Comparison of ENCODE assay signal across 8 cellular contexts in genomic region chr14:91377700-91378652, GRCh38. TPM values are rescaled to one million over a fixed set of nuclear protein-coding genes. Genes with fewer than 3 reads are reported as not detected.
DNase-seq lines count a peak whose midpoint lies in the region; ATAC-seq, FAIRE-seq and TF ChIP-seq lines count a peak whose summit lies in the region.

No MANE protein-coding gene starts in this region.

- peak in 1 of 3 experiments; percentile 17; a peak in 1 of 6 replicates for TF ChIP-seq CTCF in GM12878 (IDR thresholded peaks at IDR 0.05 in 2 of 3, conservative IDR thresholded peaks at IDR 0.05 in 1 of 3; ENCODE audit: control insufficient read depth in 2 of 3, extremely low read depth in 1 of 3, insufficient read depth in 1 of 3, low read depth in 3 of 3, low read length in 3 of 3)

- in situ Hi-C loops in GM12878 (cut with MboI), result no loop called here

- 0 out of 2 replicates have a peak, but pooled peaks cover 2% of the 10 kb centered on the region for H4K20me1 ChIP-seq in GM12878 (ENCODE audit: control insufficient read depth, insufficient read depth)

- H3K9me3 Mint-ChIP-seq in T-helper 1 cell treated with Interleukin-12 subunit alpha and Interleukin-12 subunit beta and Interleukin-4 antibody, amounts not matched to agents 30 μg/mL and 1 μg/mL, for 36 hours, result no peaks in the 10 kb centered on the region

- peak; percentile 3 for ATAC-seq in GM12878
- ATAC-seq in GM18520 (IDR thresholded peaks at IDR 0.05; ENCODE audit: unreplicated experiment), result no peak
- no peak for ATAC-seq in GM21526 (IDR thresholded peaks at IDR 0.05; ENCODE audit: low FRiP score, unreplicated experiment)

- 0 out of 2 replicates have a peak, but pooled peaks have one; percentile 35 for TF ChIP-seq POLR2A in GM12878 (IDR thresholded peaks at IDR 0.05; ENCODE audit: low read depth, low read length)

- no peak overlapping the region for H3K4me3 ChIP-seq in GM12878

- CTCF ChIA-PET in GM12878 (lab: Yijun Ruan, JAX), result interaction anchor here (0.8 to 3.9 kb wide), 8 partner anchors 10 to 54 kb away, joined by 3 to 28 read pairs (median 6); no protein-coding TSS in a partner anchor

- H3K4me2 ChIP-seq in GM12878 (ENCODE audit: control insufficient read depth, insufficient read depth), result peak overlapping the region; percentile 53

- TF ChIP-seq RAD21 in GM12878 (IDR thresholded peaks at IDR 0.05; ENCODE audit: insufficient read depth, low read depth, low read length), result no peak

- H3K9ac ChIP-seq in GM12878 (ENCODE audit: control insufficient read depth, insufficient read depth, low read length), result peak overlapping the region; percentile 27

- H3K79me2 ChIP-seq in GM12878 (ENCODE audit: control insufficient read depth, insufficient read depth, low read length), result peaks cover 97% of the 10 kb centered on the region

- SMC1A ChIA-PET in GM12878 (lab: Charles Lee; ENCODE audit: uncharacterized antibody, unreplicated experiment), result interaction anchor here (0.6 to 22.7 kb wide), 15 partner anchors 10 to 355 kb away, joined by 3 to 349 read pairs (median 5); partner anchors contain the start of gene CCDC88C

- H2AFZ ChIP-seq in GM12878 (ENCODE audit: control insufficient read depth, low read depth, low read length), result no peak overlapping the region

- H3K27me3 ChIP-seq in GM12878 (replicated peaks in 1 of 2; ENCODE audit: control insufficient read depth in 2 of 2, insufficient read depth in 2 of 2, low read length in 1 of 2), result no peaks in the 10 kb centered on the region

- peak overlapping the region; percentile 45 for H3K27ac ChIP-seq in GM12878 (ENCODE audit: control insufficient read depth, insufficient read depth)

- RAD21 ChIA-PET in GM12878 (lab: Charles Lee; ENCODE audit: unreplicated experiment), result interaction anchor here (0.6 to 9.2 kb wide), 13 partner anchors 10 to 58 kb away, joined by 3 to 79 read pairs (median 14); partner anchors contain the start of gene CCDC88C

- no peaks in the 10 kb centered on the region for H3K27me3 Mint-ChIP-seq in T-helper 1 cell treated with Interleukin-12 subunit alpha and Interleukin-12 subunit beta and Interleukin-4 antibody, amounts not matched to agents 30 μg/mL and 1 μg/mL, for 36 hours (ENCODE audit: low read depth)

- peaks cover 31% of the 10 kb centered on the region for H3K36me3 Mint-ChIP-seq in T-helper 1 cell treated with Interleukin-12 subunit alpha and Interleukin-12 subunit beta and Interleukin-4 antibody, amounts not matched to agents 30 μg/mL and 1 μg/mL, for 36 hours (ENCODE audit: low read depth)

- H3K27ac Mint-ChIP-seq in T-helper 1 cell treated with Interleukin-12 subunit alpha and Interleukin-12 subunit beta and Interleukin-4 antibody, amounts not matched to agents 30 μg/mL and 1 μg/mL, for 36 hours, result peak overlapping the region; percentile 60

- 24% methylated on average over 15 of the region's 15 CpGs for WGBS in GM12878 (ENCODE audit: insufficient coverage, insufficient replicate concordance, low lambda C conversion rate, missing lambda C conversion rate)

- TF ChIP-seq EP300 in GM12878 (IDR thresholded peaks at IDR 0.05; ENCODE audit: borderline replicate concordance in 1 of 2, control insufficient read depth in 1 of 2, low read depth in 2 of 2, low read length in 2 of 2), result no peak

- BruUV-seq in GM12878 (replicated peaks; lab: Mats Ljungman, UMichigan), result no TSS peak

- intact Hi-C loops in GM12878 (cut with micrococcal nuclease; ENCODE audit: unreplicated experiment), result no loop called here

- POLR2A ChIA-PET in GM12878 (lab: Charles Lee), result interaction anchor here (0.7 to 7.6 kb wide), 14 partner anchors 10 to 118 kb away, joined by 3 to 37 read pairs (median 4); partner anchors contain the start of gene CCDC88C

- H3K9me3 ChIP-seq in GM12878 (replicated peaks; ENCODE audit: control insufficient read depth, insufficient read depth, low read length), result no peaks in the 10 kb centered on the region

- peaks cover 88% of the 10 kb centered on the region for H3K4me1 Mint-ChIP-seq in T-helper 1 cell treated with Interleukin-12 subunit alpha and Interleukin-12 subunit beta and Interleukin-4 antibody, amounts not matched to agents 30 μg/mL and 1 μg/mL, for 36 hours (ENCODE audit: low read depth)

- peaks cover 94% of the 10 kb centered on the region for H3K4me1 ChIP-seq in GM12878 (ENCODE audit: control insufficient read depth, insufficient read depth, low read length)

- DNase-seq in T-helper 1 cell, result no peak
- DNase-seq in NOMO-1 (lab: John Stamatoyannopoulos, UW; ENCODE audit: unreplicated experiment in 2 of 2), result peak; percentile 68 to 93
- DNase-seq in GM12878 (ENCODE audit: low read depth, low spot score), result no peak
- DNase-seq in stimulated activated CD4-positive, alpha-beta T cell treated with anti-CD3 and anti-CD28 coated beads, Interleukin-4, amount 100 ng/mL, for 1 hour, result peak; percentile 41
- no peak for DNase-seq in NCI-H1048 (lab: John Stamatoyannopoulos, UW)

- FAIRE-seq in GM12878 (lab: Jason Lieb, UNC), result no peak

- H3K36me3 ChIP-seq in GM12878 (ENCODE audit: control insufficient read depth in 2 of 2, insufficient read depth in 2 of 2, low read length in 1 of 2), result peaks cover 9 to 25% of the 10 kb centered on the region in 2 experiments; a peak in 3 of 4 replicates

- H3K4me3 Mint-ChIP-seq in T-helper 1 cell treated with Interleukin-12 subunit alpha and Interleukin-12 subunit beta and Interleukin-4 antibody, amounts not matched to agents 30 μg/mL and 1 μg/mL, for 36 hours, result peak overlapping the region; percentile 22

TF ChIP-seq in GM12878, 131 proteins besides CTCF, POLR2A, EP300 and RAD21 (continues in another document):
- TF ChIP-seq HCFC1 (IDR thresholded peaks at IDR 0.05; ENCODE audit: low read length) (no peak), SREBF2 (IDR thresholded peaks at IDR 0.05; ENCODE audit: low read length) (no peak), ZNF274 (IDR thresholded peaks at IDR 0.05; ENCODE audit: insufficient read depth, insufficient read length) (no peak), ZBED1 (IDR thresholded peaks at IDR 0.05; ENCODE audit: borderline replicate concordance) (no peak), MYC (IDR thresholded peaks at IDR 0.05; ENCODE audit: insufficient read depth, insufficient read length, insufficient replicate concordance, low read length, severe bottlenecking) (no peak), BCL3 (IDR thresholded peaks at IDR 0.05; ENCODE audit: borderline replicate concordance, insufficient read depth, low read depth, low read length, poor library complexity, severe bottlenecking) (no peak), TARDBP (IDR thresholded peaks at IDR 0.05; ENCODE audit: borderline replicate concordance) (no peak), CEBPB (IDR thresholded peaks at IDR 0.05; ENCODE audit: borderline replicate concordance in 1 of 2, low read depth in 2 of 2, low read length in 2 of 2) (no peak), SUPT20H (IDR thresholded peaks at IDR 0.05; ENCODE audit: borderline replicate concordance, control insufficient read depth, low read depth, low read length) (no peak), MEF2B (IDR thresholded peaks at IDR 0.05; ENCODE audit: partially characterized antibody, poor library complexity, severe bottlenecking) (no peak), BHLHE40 (IDR thresholded peaks at IDR 0.05; ENCODE audit: borderline replicate concordance in 1 of 2, low read depth in 2 of 2, low read length in 1 of 2) (0 out of 4 replicates have a peak, but pooled peaks of 1 of the 2 experiments have one; percentile 13), MXI1 (IDR thresholded peaks at IDR 0.05; ENCODE audit: low read depth, low read length) (no peak), SMC3 (IDR thresholded peaks at IDR 0.05; ENCODE audit: borderline replicate concordance, low read length) (peak; percentile 7; the same call in 1 of the 2 replicates)

RNA-seq across cellular contexts. Expression of gene CCDC88C, which starts 39.6 kb away (rescaled TPM):
- 423 and 447 TPM in 2 replicates for total RNA-seq in GM12878 (2013; cell fraction: nucleolus; rRNA removed)
- total RNA-seq in GM12878 (2014; rRNA removed) (48.4 and 48.8 TPM in 2 replicates), GM12878 (2014; rRNA removed; fragmentation: Illumina TruSeq; extraction: Trizol) (35.7 and 41.3 TPM in 2 replicates), GM12878 (2021) (71.3 and 79.6 TPM in 2 replicates)
- polyA plus RNA-seq in GM12878 (2011; ENCODE audit: low read depth), result 18.5 TPM
- polyA plus RNA-seq in GM12878 (2011; rRNA removed) (37.2 and 39.7 TPM in 2 replicates), GM12878 (2014; fragmentation: Illumina TruSeq; extraction: Trizol) (20.2 and 31.3 TPM in 2 replicates), GM12878 (2014; fragmentation: Nextera tagmentation; extraction: Ambion mirVana) (1 to 10 TPM; 4.0 to 7.0 TPM), GM12878 (2014; rRNA removed) (53.5 and 66.2 TPM in 2 replicates), GM12878 (2016; fragmentation: Nextera tagmentation; extraction: Ambion mirVana) (10 to 100 TPM; 28.9 to 33.4 TPM)
- 37.8 and 40.4 TPM in 2 replicates for polyA plus RNA-seq in GM12878 (2011; cell fraction: cytosol; rRNA removed)
- 123 and 167 TPM in 2 replicates for polyA plus RNA-seq in GM12878 (2011; cell fraction: nucleus; rRNA removed)
- polyA plus RNA-seq in GM12878 (2012), result 34.9 and 39.6 TPM in 2 replicates
- polyA minus RNA-seq in GM12878 (2011; rRNA and poly(A)+ RNA removed), result 69.8 and 107 TPM in 2 replicates
- polyA minus RNA-seq in GM12878 (2011; cell fraction: cytosol; rRNA and poly(A)+ RNA removed), result 26.6 and 28.2 TPM in 2 replicates
- polyA minus RNA-seq in GM12878 (2011; cell fraction: nucleus; rRNA and poly(A)+ RNA removed), result 97.0 and 159 TPM in 2 replicates

Comparison
In these comparisons a context has a peak if more than half of its experiments do, and no peak if none do; other contexts are left out.
1. DNase-seq: peak in NOMO-1 (2 of 2) and stimulated activated CD4-positive, alpha-beta T cell treated with anti-CD3 and anti-CD28 coated beads, Interleukin-4, amount 100 ng/mL, for 1 hour (single experiment); none in T-helper 1 cell (0 of 5), GM12878 (single experiment) and NCI-H1048 (single experiment).